ENCODE assay signal across 1 cellular context in genomic region chr11:34809191-34810106, GRCh38.
TF ChIP-seq lines count a peak whose summit lies in the region.

No MANE protein-coding gene starts in this region.

TF ChIP-seq in K562, 482 proteins besides CTCF, POLR2A, EP300 and RAD21 (continued from another document and continues in another):
- TF ChIP-seq E2F1 (CRISPR knock-in tag; IDR thresholded peaks at IDR 0.05), result 0 out of 2 replicates have a peak, but pooled peaks have one; percentile 18
- TF ChIP-seq ZNF217 (CRISPR knock-in tag; IDR thresholded peaks at IDR 0.05), result no peak
- no peak for TF ChIP-seq SRF (CRISPR knock-in tag; IDR thresholded peaks at IDR 0.05)
- TF ChIP-seq CCNT2 (IDR thresholded peaks at IDR 0.05; ENCODE audit: borderline replicate concordance, extremely low read depth, insufficient read length, low read depth, low read length), result peak; percentile 69
- no peak for TF ChIP-seq PATZ1 (CRISPR knock-in tag; IDR thresholded peaks at IDR 0.05; ENCODE audit: borderline replicate concordance)
- TF ChIP-seq KAT7 (CRISPR knock-in tag; IDR thresholded peaks at IDR 0.05; ENCODE audit: borderline replicate concordance), result no peak
- TF ChIP-seq NONO (IDR thresholded peaks at IDR 0.05; ENCODE audit: low read depth in 2 of 2, low read length in 1 of 2), result no peak
- TF ChIP-seq YY1 (IDR thresholded peaks at IDR 0.05; ENCODE audit: borderline replicate concordance in 1 of 3, control insufficient read depth in 1 of 3, extremely low read depth in 1 of 3, insufficient read depth in 3 of 3, insufficient read length in 1 of 3, insufficient replicate concordance in 2 of 3, low read depth in 1 of 3, low read length in 2 of 3), result no peak
- TF ChIP-seq HNRNPH1 (optimal IDR thresholded peaks at IDR 0.05; ENCODE audit: low read depth, low read length), result no peak
- TF ChIP-seq ZNF316 (IDR thresholded peaks at IDR 0.05), result peak; percentile 27; the same call in 1 of the 2 replicates
- TF ChIP-seq SAFB2 (IDR thresholded peaks at IDR 0.05; ENCODE audit: borderline replicate concordance, low read depth, low read length, severe bottlenecking), result no peak
- TF ChIP-seq SP2 (IDR thresholded peaks at IDR 0.05; ENCODE audit: extremely low read depth, low read depth, low read length, poor library complexity, severe bottlenecking), result no peak
- TF ChIP-seq RAD51 (IDR thresholded peaks at IDR 0.05; ENCODE audit: borderline replicate concordance, low read depth), result no peak
- no peak for TF ChIP-seq ZKSCAN1 (IDR thresholded peaks at IDR 0.05; ENCODE audit: low read depth, low read length)
- no peak for TF ChIP-seq SNIP1 (IDR thresholded peaks at IDR 0.05; ENCODE audit: low read depth)
- no peak for TF ChIP-seq SAFB (IDR thresholded peaks at IDR 0.05; ENCODE audit: borderline replicate concordance, low read depth, low read length)
- no peak for TF ChIP-seq ZNF347 (CRISPR knock-in tag; IDR thresholded peaks at IDR 0.05; ENCODE audit: low read depth)
- TF ChIP-seq XRCC3 (IDR thresholded peaks at IDR 0.05), result no peak
- no peak for TF ChIP-seq DNMT1 (IDR thresholded peaks at IDR 0.05)
- TF ChIP-seq, protein P1, sequence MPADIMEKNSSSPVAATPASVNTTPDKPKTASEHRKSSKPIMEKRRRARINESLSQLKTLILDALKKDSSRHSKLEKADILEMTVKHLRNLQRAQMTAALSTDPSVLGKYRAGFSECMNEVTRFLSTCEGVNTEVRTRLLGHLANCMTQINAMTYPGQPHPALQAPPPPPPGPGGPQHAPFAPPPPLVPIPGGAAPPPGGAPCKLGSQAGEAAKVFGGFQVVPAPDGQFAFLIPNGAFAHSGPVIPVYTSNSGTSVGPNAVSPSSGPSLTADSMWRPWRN (IDR thresholded peaks at IDR 0.05; ENCODE audit: low read depth), result 0 out of 2 replicates have a peak, but pooled peaks have one; percentile 29
- no peak for TF ChIP-seq HEY1 (CRISPR knock-in tag; IDR thresholded peaks at IDR 0.05; ENCODE audit: borderline replicate concordance)
- TF ChIP-seq NCOA2 (IDR thresholded peaks at IDR 0.05; ENCODE audit: partially characterized antibody in 2 of 2), result no peak
- 0 out of 2 replicates have a peak, but pooled peaks have one; percentile 13 for TF ChIP-seq CREB1 (IDR thresholded peaks at IDR 0.05)
- no peak for TF ChIP-seq CREB1 (CRISPR knock-in tag; IDR thresholded peaks at IDR 0.05)
- no peak for TF ChIP-seq ZNF586 (CRISPR knock-in tag; conservative IDR thresholded peaks at IDR 0.05)
- no peak for TF ChIP-seq ZNF134 (CRISPR knock-in tag; conservative IDR thresholded peaks at IDR 0.05)
- TF ChIP-seq HIVEP1 (CRISPR knock-in tag; IDR thresholded peaks at IDR 0.05), result 0 out of 2 replicates have a peak, but pooled peaks have one; percentile 28
- no peak for TF ChIP-seq E2F6 (IDR thresholded peaks at IDR 0.05; ENCODE audit: borderline replicate concordance in 1 of 2, extremely low read depth in 1 of 2, insufficient read depth in 1 of 2, insufficient read length in 1 of 2, low read depth in 1 of 2, low read length in 1 of 2, poor library complexity in 1 of 2, severe bottlenecking in 1 of 2)
- TF ChIP-seq ZNF324 (CRISPR knock-in tag; IDR thresholded peaks at IDR 0.05), result no peak
- peak; percentile 29 for TF ChIP-seq L3MBTL2 (IDR thresholded peaks at IDR 0.05)
- TF ChIP-seq, protein P2, sequence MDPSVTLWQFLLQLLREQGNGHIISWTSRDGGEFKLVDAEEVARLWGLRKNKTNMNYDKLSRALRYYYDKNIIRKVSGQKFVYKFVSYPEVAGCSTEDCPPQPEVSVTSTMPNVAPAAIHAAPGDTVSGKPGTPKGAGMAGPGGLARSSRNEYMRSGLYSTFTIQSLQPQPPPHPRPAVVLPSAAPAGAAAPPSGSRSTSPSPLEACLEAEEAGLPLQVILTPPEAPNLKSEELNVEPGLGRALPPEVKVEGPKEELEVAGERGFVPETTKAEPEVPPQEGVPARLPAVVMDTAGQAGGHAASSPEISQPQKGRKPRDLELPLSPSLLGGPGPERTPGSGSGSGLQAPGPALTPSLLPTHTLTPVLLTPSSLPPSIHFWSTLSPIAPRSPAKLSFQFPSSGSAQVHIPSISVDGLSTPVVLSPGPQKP (CRISPR knock-in tag; IDR thresholded peaks at IDR 0.05), result no peak
- no peak for TF ChIP-seq DEAF1 (CRISPR knock-in tag; IDR thresholded peaks at IDR 0.05)
- no peak; the same call in 1 of the 2 replicates for TF ChIP-seq SMAD3 (CRISPR knock-in tag; conservative IDR thresholded peaks at IDR 0.05)
- TF ChIP-seq ZNF644 (tag; IDR thresholded peaks at IDR 0.05; ENCODE audit: low read depth), result peak; percentile 62; the same call in 1 of the 2 replicates
- peak; percentile 93 for TF ChIP-seq SMAD4 (CRISPR knock-in tag; conservative IDR thresholded peaks at IDR 0.05)
- TF ChIP-seq, protein P3, sequence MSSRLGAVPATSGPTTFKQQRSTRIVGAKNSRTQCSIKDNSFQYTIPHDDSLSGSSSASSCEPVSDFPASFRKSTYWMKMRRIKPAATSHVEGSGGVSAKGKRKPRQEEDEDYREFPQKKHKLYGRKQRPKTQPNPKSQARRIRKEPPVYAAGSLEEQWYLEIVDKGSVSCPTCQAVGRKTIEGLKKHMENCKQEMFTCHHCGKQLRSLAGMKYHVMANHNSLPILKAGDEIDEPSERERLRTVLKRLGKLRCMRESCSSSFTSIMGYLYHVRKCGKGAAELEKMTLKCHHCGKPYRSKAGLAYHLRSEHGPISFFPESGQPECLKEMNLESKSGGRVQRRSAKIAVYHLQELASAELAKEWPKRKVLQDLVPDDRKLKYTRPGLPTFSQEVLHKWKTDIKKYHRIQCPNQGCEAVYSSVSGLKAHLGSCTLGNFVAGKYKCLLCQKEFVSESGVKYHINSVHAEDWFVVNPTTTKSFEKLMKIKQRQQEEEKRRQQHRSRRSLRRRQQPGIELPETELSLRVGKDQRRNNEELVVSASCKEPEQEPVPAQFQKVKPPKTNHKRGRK (tag; IDR thresholded peaks at IDR 0.05), result no peak
- no peak for TF ChIP-seq ZNF436 (CRISPR knock-in tag; IDR thresholded peaks at IDR 0.05)
- TF ChIP-seq, protein P4, sequence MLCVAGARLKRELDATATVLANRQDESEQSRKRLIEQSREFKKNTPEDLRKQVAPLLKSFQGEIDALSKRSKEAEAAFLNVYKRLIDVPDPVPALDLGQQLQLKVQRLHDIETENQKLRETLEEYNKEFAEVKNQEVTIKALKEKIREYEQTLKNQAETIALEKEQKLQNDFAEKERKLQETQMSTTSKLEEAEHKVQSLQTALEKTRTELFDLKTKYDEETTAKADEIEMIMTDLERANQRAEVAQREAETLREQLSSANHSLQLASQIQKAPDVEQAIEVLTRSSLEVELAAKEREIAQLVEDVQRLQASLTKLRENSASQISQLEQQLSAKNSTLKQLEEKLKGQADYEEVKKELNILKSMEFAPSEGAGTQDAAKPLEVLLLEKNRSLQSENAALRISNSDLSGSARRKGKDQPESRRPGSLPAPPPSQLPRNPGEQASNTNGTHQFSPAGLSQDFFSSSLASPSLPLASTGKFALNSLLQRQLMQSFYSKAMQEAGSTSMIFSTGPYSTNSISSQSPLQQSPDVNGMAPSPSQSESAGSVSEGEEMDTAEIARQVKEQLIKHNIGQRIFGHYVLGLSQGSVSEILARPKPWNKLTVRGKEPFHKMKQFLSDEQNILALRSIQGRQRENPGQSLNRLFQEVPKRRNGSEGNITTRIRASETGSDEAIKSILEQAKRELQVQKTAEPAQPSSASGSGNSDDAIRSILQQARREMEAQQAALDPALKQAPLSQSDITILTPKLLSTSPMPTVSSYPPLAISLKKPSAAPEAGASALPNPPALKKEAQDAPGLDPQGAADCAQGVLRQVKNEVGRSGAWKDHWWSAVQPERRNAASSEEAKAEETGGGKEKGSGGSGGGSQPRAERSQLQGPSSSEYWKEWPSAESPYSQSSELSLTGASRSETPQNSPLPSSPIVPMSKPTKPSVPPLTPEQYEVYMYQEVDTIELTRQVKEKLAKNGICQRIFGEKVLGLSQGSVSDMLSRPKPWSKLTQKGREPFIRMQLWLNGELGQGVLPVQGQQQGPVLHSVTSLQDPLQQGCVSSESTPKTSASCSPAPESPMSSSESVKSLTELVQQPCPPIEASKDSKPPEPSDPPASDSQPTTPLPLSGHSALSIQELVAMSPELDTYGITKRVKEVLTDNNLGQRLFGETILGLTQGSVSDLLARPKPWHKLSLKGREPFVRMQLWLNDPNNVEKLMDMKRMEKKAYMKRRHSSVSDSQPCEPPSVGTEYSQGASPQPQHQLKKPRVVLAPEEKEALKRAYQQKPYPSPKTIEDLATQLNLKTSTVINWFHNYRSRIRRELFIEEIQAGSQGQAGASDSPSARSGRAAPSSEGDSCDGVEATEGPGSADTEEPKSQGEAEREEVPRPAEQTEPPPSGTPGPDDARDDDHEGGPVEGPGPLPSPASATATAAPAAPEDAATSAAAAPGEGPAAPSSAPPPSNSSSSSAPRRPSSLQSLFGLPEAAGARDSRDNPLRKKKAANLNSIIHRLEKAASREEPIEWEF (CRISPR knock-in tag; IDR thresholded peaks at IDR 0.05), result 0 out of 2 replicates have a peak, but pooled peaks have one; percentile 18
- TF ChIP-seq EHMT2 (IDR thresholded peaks at IDR 0.05), result peak; percentile 65; the same call in 1 of the 2 replicates
- no peak for TF ChIP-seq ZFP36 (IDR thresholded peaks at IDR 0.05; ENCODE audit: low read depth, low read length, partially characterized antibody)
- TF ChIP-seq ZKSCAN8 (CRISPR knock-in tag; IDR thresholded peaks at IDR 0.05), result peak; percentile 81
- TF ChIP-seq RFX7 (CRISPR knock-in tag; IDR thresholded peaks at IDR 0.05), result no peak
- TF ChIP-seq ZNF12 (CRISPR knock-in tag; IDR thresholded peaks at IDR 0.05), result no peak
- TF ChIP-seq ID3 (CRISPR knock-in tag; IDR thresholded peaks at IDR 0.05), result no peak
- TF ChIP-seq ID3 (tag; IDR thresholded peaks at IDR 0.05), result peak; percentile 92
- TF ChIP-seq HDGF (IDR thresholded peaks at IDR 0.05), result no peak
- TF ChIP-seq IRF9 (tag; IDR thresholded peaks at IDR 0.05), result peak; percentile 96
- peak; percentile 82 for TF ChIP-seq POLR2AphosphoS5 (IDR thresholded peaks at IDR 0.05; ENCODE audit: control insufficient read depth, insufficient read depth, low read depth, low read length)
